16 cellular contexts compared by ENCODE assay signal in the genomic region with DNA sequence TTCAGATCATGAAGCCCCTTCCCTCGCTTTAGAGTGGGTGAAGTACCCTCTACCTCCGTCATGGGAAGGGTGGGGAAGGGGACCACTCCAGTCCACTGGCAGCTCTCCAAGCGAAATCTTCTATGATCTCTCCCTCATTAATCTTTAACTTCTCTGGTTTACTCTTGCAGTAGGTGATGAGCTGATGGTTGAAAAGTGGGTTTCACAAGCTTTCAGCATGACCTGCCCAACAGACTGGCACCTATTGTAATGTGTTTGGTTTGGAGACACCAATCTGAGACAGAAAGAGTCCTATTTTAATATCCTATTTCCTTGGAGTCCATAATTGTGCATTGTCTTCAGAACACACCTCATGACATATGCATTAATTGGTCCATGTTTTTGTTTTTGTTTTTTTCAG.
A peak's percentile ranks its signal among the peaks of the same experiment; 100 is the strongest.
DNase-seq lines count a peak whose midpoint lies in the region; ATAC-seq and TF ChIP-seq lines count a peak whose summit lies in the region.
"Had no signal": no experiment of that assay in that cellular context is flagged by ENCODE, and none has a peak within 500 bp of the region (broad histone marks: within the 10 kb centered on the region; RNA-seq: fewer than 3 reads in every experiment).

No MANE protein-coding gene starts in this region.

- H4K20me1 ChIP-seq in KMS-11 (ENCODE audit: insufficient read depth) = no peaks in the 10 kb centered on the region

- peaks cover 2% of the 10 kb centered on the region for H3K27me3 Mint-ChIP-seq in activated naive CD8-positive, alpha-beta T cell treated with anti-CD3 and anti-CD28 coated beads, Interleukin-2, amount 10 ng/mL, durations not matched to agents 7 days and 5 days
- H3K27me3 Mint-ChIP-seq in activated naive CD8-positive, alpha-beta T cell treated with anti-CD3 and anti-CD28 coated beads, Interleukin-2, amount 50 U/mL, for 24 hours = no peaks in the 10 kb centered on the region
- H3K27me3 Mint-ChIP-seq: B cell; CD4-positive, alpha-beta T cell had no signal

- peaks cover 82% of the 10 kb centered on the region for H3K4me1 ChIP-seq in KMS-11 (ENCODE audit: low read depth, poor library complexity, severe bottlenecking)

- TF ChIP-seq CTCF in KMS-11 (conservative IDR thresholded peaks at IDR 0.05; ENCODE audit: low read depth, low read length) = no peak

- POLR2A ChIA-PET in activated naive CD8-positive, alpha-beta T cell treated with anti-CD3 and anti-CD28 coated beads, Interleukin-2, amount 10 ng/mL, durations not matched to agents 7 days and 5 days (lab: Charles Lee) = interaction anchor here (0.6 to 1.2 kb wide), 3 partner anchors 10 to 965 kb away, joined by 3 to 7 read pairs (median 6); no protein-coding TSS in a partner anchor

- H3K79me2 ChIP-seq in KMS-11 (ENCODE audit: insufficient read depth, low read depth) = no peaks in the 10 kb centered on the region

- no peaks in the 10 kb centered on the region; the same call in 1 of the 2 replicates for H3K36me3 ChIP-seq in KMS-11 (ENCODE audit: insufficient read depth)

- peak overlapping the region; percentile 11 for H3K27ac Mint-ChIP-seq in activated naive CD8-positive, alpha-beta T cell treated with anti-CD3 and anti-CD28 coated beads, Interleukin-2, amount 10 ng/mL, durations not matched to agents 7 days and 5 days
- no peak overlapping the region for H3K27ac Mint-ChIP-seq in activated naive CD8-positive, alpha-beta T cell treated with anti-CD3 and anti-CD28 coated beads, Interleukin-2, amount 50 U/mL, for 24 hours
- H3K27ac Mint-ChIP-seq: B cell; CD4-positive, alpha-beta T cell; GM23338 had no signal

- no peak overlapping the region for H3K4me3 Mint-ChIP-seq in activated naive CD8-positive, alpha-beta T cell treated with anti-CD3 and anti-CD28 coated beads, Interleukin-2, amount 10 ng/mL, durations not matched to agents 7 days and 5 days
- no peak overlapping the region for H3K4me3 Mint-ChIP-seq in activated naive CD8-positive, alpha-beta T cell treated with anti-CD3 and anti-CD28 coated beads, Interleukin-2, amount 50 U/mL, for 24 hours
- H3K4me3 Mint-ChIP-seq: B cell, GM23338 had no signal

- no peaks in the 10 kb centered on the region for H3K27me3 ChIP-seq in KMS-11 (ENCODE audit: insufficient read depth, low read depth)

- no peak for ATAC-seq in activated naive CD8-positive, alpha-beta T cell treated with anti-CD3 and anti-CD28 coated beads, Interleukin-2, amount 10 ng/mL, durations not matched to agents 7 days and 5 days (ENCODE audit: low read depth)
- no peak for ATAC-seq in activated naive CD8-positive, alpha-beta T cell treated with anti-CD3 and anti-CD28 coated beads, Interleukin-2, amount 50 U/mL, for 24 hours
- ATAC-seq in GM18909 (IDR thresholded peaks at IDR 0.05; ENCODE audit: poor library complexity, unreplicated experiment) = peak; percentile 55
- ATAC-seq in stimulated activated naive CD8-positive, alpha-beta T cell treated with anti-CD3 and anti-CD28 coated beads, Interleukin-15, Interleukin-2, amounts not matched to agents 100 U/mL and 50 U/mL, for 24 hours = no peak
- ATAC-seq: GM23338 had no signal

- no peak for DNase-seq in activated naive CD8-positive, alpha-beta T cell treated with anti-CD3 and anti-CD28 coated beads, Interleukin-2, amount 10 ng/mL, durations not matched to agents 7 days and 5 days
- DNase-seq in activated naive CD8-positive, alpha-beta T cell treated with anti-CD3 and anti-CD28 coated beads, Interleukin-2, amount 50 U/mL, for 24 hours = no peak
- DNase-seq in renal cortical epithelial cell (ENCODE audit: low read depth) (peak; percentile 41), hypothalamus (lab: John Stamatoyannopoulos, UW) (no peak), DMS114 treated with DMSO at 0.1 percent for 48 hours (lab: John Stamatoyannopoulos, UW; ENCODE audit: unreplicated experiment) (no peak)
- DNase-seq in stimulated activated naive CD8-positive, alpha-beta T cell treated with anti-CD3 and anti-CD28 coated beads, Interleukin-15, Interleukin-2, amounts not matched to agents 100 U/mL and 50 U/mL, for 24 hours = no peak
- DNase-seq: C1 segment of cervical spinal cord; Calu3; CD4-positive, alpha-beta T cell; DMS 273 treated with DMSO at 0.1 percent for 48 hours; DMS79; H7 had no signal

- no peak overlapping the region for H3K9ac ChIP-seq in KMS-11

- H3K4me2 ChIP-seq in KMS-11 = peak overlapping the region; percentile 71
- H3K4me2 ChIP-seq: GM23338 had no signal

- H2AFZ ChIP-seq in KMS-11 (ENCODE audit: low read depth) = no peak overlapping the region
- H2AFZ ChIP-seq: GM23338 had no signal

- peaks cover 5% of the 10 kb centered on the region for H3K36me3 Mint-ChIP-seq in activated naive CD8-positive, alpha-beta T cell treated with anti-CD3 and anti-CD28 coated beads, Interleukin-2, amount 10 ng/mL, durations not matched to agents 7 days and 5 days
- no peaks in the 10 kb centered on the region for H3K36me3 Mint-ChIP-seq in activated naive CD8-positive, alpha-beta T cell treated with anti-CD3 and anti-CD28 coated beads, Interleukin-2, amount 50 U/mL, for 24 hours (ENCODE audit: low read depth)

- H3K4me3 ChIP-seq in KMS-11 (IDR thresholded peaks at IDR 0.05; ENCODE audit: insufficient read depth, low read depth, low read length) = no peak overlapping the region
- H3K4me3 ChIP-seq: GM23338 had no signal

- peaks cover 30% of the 10 kb centered on the region for H3K4me1 Mint-ChIP-seq in activated naive CD8-positive, alpha-beta T cell treated with anti-CD3 and anti-CD28 coated beads, Interleukin-2, amount 10 ng/mL, durations not matched to agents 7 days and 5 days
- H3K4me1 Mint-ChIP-seq in activated naive CD8-positive, alpha-beta T cell treated with anti-CD3 and anti-CD28 coated beads, Interleukin-2, amount 50 U/mL, for 24 hours = peaks cover 14% of the 10 kb centered on the region
- H3K4me1 Mint-ChIP-seq: GM23338 had no signal

- peak overlapping the region; percentile 55 for H3K27ac ChIP-seq in KMS-11

- peaks cover 3% of the 10 kb centered on the region for H3K9me3 Mint-ChIP-seq in activated naive CD8-positive, alpha-beta T cell treated with anti-CD3 and anti-CD28 coated beads, Interleukin-2, amount 10 ng/mL, durations not matched to agents 7 days and 5 days
- H3K9me3 Mint-ChIP-seq in activated naive CD8-positive, alpha-beta T cell treated with anti-CD3 and anti-CD28 coated beads, Interleukin-2, amount 50 U/mL, for 24 hours = no peaks in the 10 kb centered on the region
- H3K9me3 Mint-ChIP-seq: CD4-positive, alpha-beta T cell; GM23338 had no signal
